ENCODE assay signal across 7 cellular contexts in the genomic region with DNA sequence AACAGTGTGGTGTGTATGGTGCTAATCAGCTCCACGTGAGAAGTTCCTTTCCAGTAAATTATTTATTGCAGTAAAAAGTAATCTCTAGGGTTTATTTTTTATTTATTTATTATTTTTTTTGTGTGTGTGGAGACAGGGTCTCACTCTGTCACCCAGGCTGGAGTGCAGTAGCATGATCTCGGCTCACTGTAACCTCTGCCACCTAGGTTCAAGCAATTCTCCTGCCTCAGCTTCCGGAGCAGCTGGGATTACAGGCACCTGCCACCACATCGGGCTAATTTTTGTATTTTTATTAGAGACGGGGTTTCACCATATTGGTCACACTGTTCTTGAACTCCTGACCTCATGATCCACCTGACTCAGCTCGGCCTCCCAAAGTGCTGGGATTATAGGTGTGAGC.
"Had no signal": no experiment of that assay in that cellular context is flagged by ENCODE, and none has a peak within 500 bp of the region (broad histone marks: within the 10 kb centered on the region; RNA-seq: fewer than 3 reads in every experiment).

No MANE protein-coding gene starts in this region.

- H3K4me3 ChIP-seq: K562 had no signal

- FAIRE-seq: HepG2, HTR-8/SVneo, K562 had no signal

- DNase-seq: IMR-90, KBM-7, KG1 had no signal

- ATAC-seq: HepG2, K562 had no signal

- H3K27ac ChIP-seq: HL-60 had no signal
